Comparison of ENCODE assay signal across 8 cellular contexts in genomic region chr17:3048727-3049471, GRCh38. TPM values are rescaled to one million over a fixed set of nuclear protein-coding genes. Genes with fewer than 3 reads are reported as not detected.
A peak's percentile ranks its signal among the peaks of the same experiment; 100 is the strongest.
DNase-seq lines count a peak whose midpoint lies in the region; ATAC-seq and TF ChIP-seq lines count a peak whose summit lies in the region.

No MANE protein-coding gene starts in this region.

- no peaks in the 10 kb centered on the region for H3K36me3 Mint-ChIP-seq in activated CD4-positive, alpha-beta T cell treated with anti-CD3 and anti-CD28 coated beads for 36 hours (ENCODE audit: low read depth)

- peak overlapping the region; percentile 48 for H3K4me3 ChIP-seq in colonic mucosa

- peaks cover 4% of the 10 kb centered on the region for H3K4me1 Mint-ChIP-seq in activated CD4-positive, alpha-beta T cell treated with anti-CD3 and anti-CD28 coated beads for 36 hours

- intact Hi-C loops in activated CD4-positive, alpha-beta T cell treated with anti-CD3 and anti-CD28 coated beads for 36 hours (cut with DNase I, micrococcal nuclease): loop anchor here (1.0 to 5.0 kb wide), 6 partner anchors 486 to 913 kb away; partner anchors contain the start of genes ATP2A3 (in 1 of the 2), CTNS (in 1 of the 2), EMC6 (in 1 of the 2) and HASPIN (in 1 of the 2)
- intact Hi-C loops in colonic mucosa (cut with DNase I): loop anchor here (5.0 to 10.0 kb wide), 2 partner anchors 286 to 598 kb away; no protein-coding TSS in a partner anchor

- no peaks in the 10 kb centered on the region for H3K27me3 ChIP-seq in colonic mucosa
- no peaks in the 10 kb centered on the region for H3K27me3 ChIP-seq in layer of hippocampus (ENCODE audit: control insufficient read depth, insufficient read depth, low read length)

- peak overlapping the region; percentile 86 for H3K4me3 Mint-ChIP-seq in activated CD4-positive, alpha-beta T cell treated with anti-CD3 and anti-CD28 coated beads for 36 hours

- peak overlapping the region; percentile 49 to 63 for H3K9ac ChIP-seq in colonic mucosa (ENCODE audit: low read depth in 2 of 2, low read length in 2 of 2)

- CTCF ChIA-PET in activated CD4-positive, alpha-beta T cell treated with anti-CD3 and anti-CD28 coated beads for 36 hours (lab: Charles Lee): interaction anchor here (0.6 to 1.6 kb wide), 9 partner anchors 117 to 625 kb away, joined by 3 to 6 read pairs (median 4); partner anchors contain the start of genes CTNS, OR1A1 and SHPK

- peak; percentile 78 for TF ChIP-seq CTCF in AG09319 (IDR thresholded peaks at IDR 0.05; ENCODE audit: low read depth, low read length)
- peak; percentile 71 for TF ChIP-seq CTCF in colonic mucosa (IDR thresholded peaks at IDR 0.05)

- peak overlapping the region; percentile 83 for H3K27ac Mint-ChIP-seq in activated CD4-positive, alpha-beta T cell treated with anti-CD3 and anti-CD28 coated beads for 36 hours

- H3K9me3 Mint-ChIP-seq in activated CD4-positive, alpha-beta T cell treated with anti-CD3 and anti-CD28 coated beads for 36 hours (ENCODE audit: low read depth): peaks cover 5% of the 10 kb centered on the region

- H3K27me3 Mint-ChIP-seq in activated CD4-positive, alpha-beta T cell treated with anti-CD3 and anti-CD28 coated beads for 36 hours: no peaks in the 10 kb centered on the region

- DNase-seq in AG09319 (ENCODE audit: extremely low read depth, low read depth) (peak; percentile 95), NCI-H446 (lab: John Stamatoyannopoulos, UW) (peak; percentile 96 to 97), colonic mucosa (peak; percentile 97)
- peak; percentile 98 for DNase-seq in activated CD4-positive, alpha-beta T cell treated with anti-CD3 and anti-CD28 coated beads for 36 hours
- peak; percentile 76 to 91 (median 86) for DNase-seq in stimulated activated CD4-positive, alpha-beta T cell treated with anti-CD3 and anti-CD28 coated beads, Interleukin-1b, Interleukin-23, amount 100 ng/mL, for 24 hours (ENCODE audit: low read depth in 4 of 4, low spot score in 1 of 4)

- no peaks in the 10 kb centered on the region for H3K9me3 ChIP-seq in colonic mucosa

- POLR2A ChIA-PET in activated CD4-positive, alpha-beta T cell treated with anti-CD3 and anti-CD28 coated beads for 36 hours (lab: Charles Lee): no interaction called here

- peak overlapping the region; percentile 4 for H3K27ac ChIP-seq in colonic mucosa
- peak overlapping the region; percentile 83 for H3K27ac ChIP-seq in layer of hippocampus (ENCODE audit: low read depth, low read length)

- H3K4me1 ChIP-seq in colonic mucosa: no peaks in the 10 kb centered on the region

- H3K36me3 ChIP-seq in colonic mucosa: no peaks in the 10 kb centered on the region

- ATAC-seq in GM19025 (IDR thresholded peaks at IDR 0.05; ENCODE audit: low read depth, unreplicated experiment) (peak; percentile 87), HG03354 (IDR thresholded peaks at IDR 0.05; ENCODE audit: poor library complexity, severe bottlenecking, unreplicated experiment) (peak; percentile 99)
- ATAC-seq in activated CD4-positive, alpha-beta T cell treated with anti-CD3 and anti-CD28 coated beads for 36 hours: peak; percentile 99

RNA-seq across cellular contexts. Expression of gene OR1D5, which starts 14.5 kb away (rescaled TPM):
- total RNA-seq in activated CD4-positive, alpha-beta T cell treated with anti-CD3 and anti-CD28 coated beads for 36 hours: not detected
- total RNA-seq in colonic mucosa: not detected

RNA-seq across cellular contexts. Expression of gene OR1D2, which starts 55.3 kb away (rescaled TPM):
- total RNA-seq in activated CD4-positive, alpha-beta T cell treated with anti-CD3 and anti-CD28 coated beads for 36 hours: not detected
- total RNA-seq in colonic mucosa: not detected

Comparison
In these comparisons a context has a peak if more than half of its experiments do, and no peak if none do; other contexts are left out.
1. Peak in every context shown above with its lines: DNase-seq, ATAC-seq, H3K4me3 ChIP-seq and H3K27ac ChIP-seq.